Comparison of ENCODE assay signal across 9 cellular contexts in genomic region chr1:182629674-182630073, GRCh38. TPM values are rescaled to one million over a fixed set of nuclear protein-coding genes. Genes with fewer than 3 reads are reported as not detected.
DNase-seq lines count a peak whose midpoint lies in the region; ATAC-seq and TF ChIP-seq lines count a peak whose summit lies in the region.
"Had no signal": no experiment of that assay in that cellular context is flagged by ENCODE, and none has a peak within 500 bp of the region (broad histone marks: within the 10 kb centered on the region; RNA-seq: fewer than 3 reads in every experiment).

No MANE protein-coding gene starts in this region.

- H3K4me3 Mint-ChIP-seq in activated T-helper 2 cell treated with anti-CD3 and anti-CD28 coated beads, Interferon-gamma antibody, Interleukin-2, Interleukin-4, amounts not matched to agents 10 μg/mL and 5 μg/mL and 100 μg/mL, durations not matched to agents 14 hours and 24 hours and 36 hours (ENCODE audit: low read depth) = no peak overlapping the region

- no peaks in the 10 kb centered on the region for H3K27me3 ChIP-seq in PC-9 (ENCODE audit: insufficient read depth, low read depth)

- H3K4me1 Mint-ChIP-seq in activated T-helper 2 cell treated with anti-CD3 and anti-CD28 coated beads, Interferon-gamma antibody, Interleukin-2, Interleukin-4, amounts not matched to agents 10 μg/mL and 5 μg/mL and 100 μg/mL, durations not matched to agents 14 hours and 24 hours and 36 hours (ENCODE audit: low read depth) = peaks cover 60% of the 10 kb centered on the region

- TF ChIP-seq CTCF in PC-9 (conservative IDR thresholded peaks at IDR 0.05) (no peak), GM13977 (IDR thresholded peaks at IDR 0.05; ENCODE audit: extremely low read depth, insufficient read depth, missing control alignments) (no peak), RWPE1 (conservative IDR thresholded peaks at IDR 0.05; ENCODE audit: low read depth) (no peak)

- H3K4me3 ChIP-seq in PC-9 = no peak overlapping the region

- H3K36me3 Mint-ChIP-seq in activated T-helper 2 cell treated with anti-CD3 and anti-CD28 coated beads, Interferon-gamma antibody, Interleukin-2, Interleukin-4, amounts not matched to agents 10 μg/mL and 5 μg/mL and 100 μg/mL, durations not matched to agents 14 hours and 24 hours and 36 hours (ENCODE audit: low read depth) = no peaks in the 10 kb centered on the region

- H3F3A ChIP-seq in PC-9 (ENCODE audit: insufficient read depth, low read depth) = no peaks in the 10 kb centered on the region

- CTCF ChIA-PET in PC-9 (lab: Charles Lee) = interaction anchor here (0.5 kb wide), 1 partner anchor 167 kb away, joined by 5 read pairs; no protein-coding TSS in a partner anchor
- CTCF ChIA-PET in RWPE1 (lab: Yijun Ruan, JAX) = interaction anchor here (0.7 kb wide), 1 partner anchor 1500 kb away, joined by 3 read pairs; no protein-coding TSS in a partner anchor

- H3K27me3 Mint-ChIP-seq in activated T-helper 2 cell treated with anti-CD3 and anti-CD28 coated beads, Interferon-gamma antibody, Interleukin-2, Interleukin-4, amounts not matched to agents 10 μg/mL and 5 μg/mL and 100 μg/mL, durations not matched to agents 14 hours and 24 hours and 36 hours (ENCODE audit: low read depth) = peaks cover 21% of the 10 kb centered on the region

- no TSS peak for BruUV-seq in PC-9 (replicated peaks; lab: Mats Ljungman, UMichigan)

- H3K36me3 ChIP-seq in PC-9 (ENCODE audit: low read depth) = no peaks in the 10 kb centered on the region

- POLR2A ChIA-PET in PC-9 (lab: Charles Lee; ENCODE audit: unreplicated experiment) (no interaction called here), RWPE1 (lab: Yijun Ruan, JAX; ENCODE audit: low non-redundant PET) (no interaction called here)

- in situ Hi-C loops in GM13977 (cut with MboI; ENCODE audit: low pct_unique_long_range_greater_than_20kb, low sequenced_read_pairs, unreplicated experiment) = no loop called here

- H3K9me3 ChIP-seq in PC-9 (ENCODE audit: insufficient read depth, low read depth) = no peaks in the 10 kb centered on the region

- no peaks in the 10 kb centered on the region for H3K79me2 ChIP-seq in PC-9 (ENCODE audit: low read depth)

- no peaks in the 10 kb centered on the region for H3K9me3 Mint-ChIP-seq in activated T-helper 2 cell treated with anti-CD3 and anti-CD28 coated beads, Interferon-gamma antibody, Interleukin-2, Interleukin-4, amounts not matched to agents 10 μg/mL and 5 μg/mL and 100 μg/mL, durations not matched to agents 14 hours and 24 hours and 36 hours

- no peak overlapping the region for H3K4me2 ChIP-seq in PC-9

- no peaks in the 10 kb centered on the region for H3K9me2 ChIP-seq in PC-9 (ENCODE audit: insufficient read depth)

- intact Hi-C loops in activated T-helper 2 cell treated with anti-CD3 and anti-CD28 coated beads, Interferon-gamma antibody, Interleukin-2, Interleukin-4, amounts not matched to agents 10 μg/mL and 5 μg/mL and 100 μg/mL, durations not matched to agents 14 hours and 24 hours and 36 hours (cut with micrococcal nuclease) = loop anchor here (1.0 to 10.0 kb wide), 4 partner anchors 13 to 845 kb away; partner anchors contain the start of gene SMG7
- intact Hi-C loops in PC-9 (cut with micrococcal nuclease; ENCODE audit: unreplicated experiment) = no loop called here

- H4K20me1 ChIP-seq in PC-9 (ENCODE audit: insufficient read depth) = no peaks in the 10 kb centered on the region

- no peak overlapping the region for H3K27ac ChIP-seq in PC-9
- H3K27ac ChIP-seq in RWPE1 = no peak overlapping the region

- DNase-seq in NCI-H69 (lab: John Stamatoyannopoulos, UW) (peak; percentile 53), PC-9 (no peak), GM13977 (ENCODE audit: low spot score) (no peak), RWPE1 (ENCODE audit: low spot score) (no peak), GF-D8 (lab: John Stamatoyannopoulos, UW) (no peak)
- peak; percentile 16 for DNase-seq in activated T-helper 2 cell treated with anti-CD3 and anti-CD28 coated beads, Interferon-gamma antibody, Interleukin-2, Interleukin-4, amounts not matched to agents 10 μg/mL and 5 μg/mL and 100 μg/mL, durations not matched to agents 14 hours and 24 hours and 36 hours (ENCODE audit: low spot score)
- DNase-seq in stimulated activated CD8-positive, alpha-beta memory T cell treated with anti-CD3 and anti-CD28 coated beads, Interleukin-12 subunit alpha, Interleukin-12 subunit beta, amount 100 ng/mL, for 4 hours (ENCODE audit: low read depth) = peak; percentile 63

- H3K27ac Mint-ChIP-seq in activated T-helper 2 cell treated with anti-CD3 and anti-CD28 coated beads, Interferon-gamma antibody, Interleukin-2, Interleukin-4, amounts not matched to agents 10 μg/mL and 5 μg/mL and 100 μg/mL, durations not matched to agents 14 hours and 24 hours and 36 hours = peak overlapping the region; percentile 56

- H2AFZ ChIP-seq in PC-9 = no peak overlapping the region

- peaks cover 21% of the 10 kb centered on the region for H3K4me1 ChIP-seq in PC-9 (replicated peaks; ENCODE audit: insufficient read depth)

- ATAC-seq in GM21367 (IDR thresholded peaks at IDR 0.05; ENCODE audit: unreplicated experiment) = peak; percentile 38

RNA-seq across cellular contexts. Expression of gene RGS16, which starts 25.5 kb away (rescaled TPM):
- 50.2 and 50.5 TPM in 2 replicates for total RNA-seq in activated T-helper 2 cell treated with anti-CD3 and anti-CD28 coated beads, Interferon-gamma antibody, Interleukin-2, Interleukin-4, amounts not matched to agents 10 μg/mL and 5 μg/mL and 100 μg/mL, durations not matched to agents 14 hours and 24 hours and 36 hours
- total RNA-seq in PC-9 (2021) = 0.25 TPM in 1 of 2 replicates, not detected in the other

RNA-seq across cellular contexts. Expression of gene RNASEL, which starts 40.6 kb away (rescaled TPM):
- total RNA-seq in activated T-helper 2 cell treated with anti-CD3 and anti-CD28 coated beads, Interferon-gamma antibody, Interleukin-2, Interleukin-4, amounts not matched to agents 10 μg/mL and 5 μg/mL and 100 μg/mL, durations not matched to agents 14 hours and 24 hours and 36 hours = 3.6 and 4.8 TPM in 2 replicates
- total RNA-seq in PC-9 (2021) = 4.9 and 6.3 TPM in 2 replicates

RNA-seq across cellular contexts. Expression of gene RGS8, which starts 54.7 kb away (rescaled TPM):
- not detected in 2 replicates for total RNA-seq in activated T-helper 2 cell treated with anti-CD3 and anti-CD28 coated beads, Interferon-gamma antibody, Interleukin-2, Interleukin-4, amounts not matched to agents 10 μg/mL and 5 μg/mL and 100 μg/mL, durations not matched to agents 14 hours and 24 hours and 36 hours
- not detected in 2 replicates for total RNA-seq in PC-9 (2021)
- total RNA-seq: myocyte had no signal

Comparison
In these comparisons a context has a peak if more than half of its experiments do, and no peak if none do; other contexts are left out.
1. DNase-seq: peak in NCI-H69 (single experiment), activated T-helper 2 cell treated with anti-CD3 and anti-CD28 coated beads, Interferon-gamma antibody, Interleukin-2, Interleukin-4, amounts not matched to agents 10 μg/mL and 5 μg/mL and 100 μg/mL, durations not matched to agents 14 hours and 24 hours and 36 hours (single experiment) and stimulated activated CD8-positive, alpha-beta memory T cell treated with anti-CD3 and anti-CD28 coated beads, Interleukin-12 subunit alpha, Interleukin-12 subunit beta, amount 100 ng/mL, for 4 hours (single experiment); none in PC-9 (0 of 2), GM13977 (single experiment), RWPE1 (single experiment) and GF-D8 (single experiment).
2. RNA of gene RGS16, which starts 25.5 kb away (total RNA-seq): 50.2 to 50.5 TPM in activated T-helper 2 cell treated with anti-CD3 and anti-CD28 coated beads, Interferon-gamma antibody, Interleukin-2, Interleukin-4, amounts not matched to agents 10 μg/mL and 5 μg/mL and 100 μg/mL, durations not matched to agents 14 hours and 24 hours and 36 hours; 0.25 TPM in PC-9; every median in the first group is over 10 times any median in the second.